Comparison of ENCODE assay signal across 23 cellular contexts in the genomic region with DNA sequence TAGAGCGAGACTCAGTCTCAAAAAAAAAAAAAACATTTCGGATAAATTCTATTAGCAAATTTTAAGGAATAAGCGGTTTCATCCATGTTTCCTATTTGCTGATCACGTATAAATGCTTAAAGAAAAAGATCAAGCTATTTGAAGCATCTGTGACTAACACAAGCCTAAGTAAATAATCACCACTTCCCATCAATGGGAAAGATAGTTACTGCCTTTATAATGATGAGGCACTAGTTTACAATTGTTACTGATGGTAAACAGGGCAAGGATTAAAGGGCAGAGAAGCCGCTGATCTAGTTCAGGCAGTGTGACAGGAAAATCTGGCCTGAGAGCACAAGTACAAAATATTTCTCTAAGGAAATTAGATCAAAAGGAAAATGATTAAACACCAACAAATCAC. TPM values are rescaled to one million over a fixed set of nuclear protein-coding genes. Genes with fewer than 3 reads are reported as not detected.
"Had no signal": no experiment of that assay in that cellular context is flagged by ENCODE, and none has a peak within 500 bp of the region (broad histone marks: within the 10 kb centered on the region; RNA-seq: fewer than 3 reads in every experiment).

No MANE protein-coding gene starts in this region.

- H3K9me3 ChIP-seq: adrenal gland, ascending aorta, gastroesophageal sphincter, heart left ventricle, ovary, psoas muscle, thyroid gland had no signal

- H3K36me3 ChIP-seq: ovary had no signal

- H3K4me1 ChIP-seq: adrenal gland, ascending aorta, gastroesophageal sphincter, heart left ventricle, psoas muscle, thyroid gland had no signal

- DNase-seq: activated CD4-positive, alpha-beta T cell treated with anti-CD3 and anti-CD28 coated beads, Interleukin-2, amount 10 ng/mL, durations not matched to agents 7 days and 5 days; activated CD8-positive, alpha-beta memory T cell treated with anti-CD3 and anti-CD28 coated beads, Interleukin-2, amount 10 ng/mL, durations not matched to agents 7 days and 5 days; activated CD8-positive, alpha-beta T cell treated with anti-CD3 and anti-CD28 coated beads for 36 hours; adrenal gland; brain microvascular endothelial cell; central memory CD4-positive, alpha-beta T cell; effector memory CD4-positive, alpha-beta T cell; heart left ventricle; islet precursor cell; mammary epithelial cell; midbrain; natural killer cell; ovary; psoas muscle; right cardiac atrium; stimulated activated CD4-positive, alpha-beta T cell treated with anti-CD3 and anti-CD28 coated beads, Interleukin-1b, Interleukin-23, amount 100 ng/mL, for 48 hours; substantia nigra; thyroid gland had no signal

- ATAC-seq: activated CD4-positive, CD25-positive, alpha-beta regulatory T cell treated with anti-CD3 and anti-CD28 coated beads, Interleukin-2, amount 50 U/mL, for 24 hours; activated CD8-positive, alpha-beta memory T cell treated with anti-CD3 and anti-CD28 coated beads, Interleukin-2, amount 10 ng/mL, durations not matched to agents 7 days and 5 days; activated CD8-positive, alpha-beta T cell treated with anti-CD3 and anti-CD28 coated beads for 36 hours; activated naive CD4-positive, alpha-beta T cell treated with anti-CD3 and anti-CD28 coated beads, Interleukin-2, amount 50 U/mL, for 72 hours; gastroesophageal sphincter; heart left ventricle; natural killer cell; psoas muscle; right cardiac atrium had no signal

- H3K4me3 ChIP-seq: adrenal gland, ascending aorta, gastroesophageal sphincter, heart left ventricle, ovary, psoas muscle, thyroid gland had no signal

- H3K27me3 ChIP-seq: adrenal gland, ascending aorta, brain microvascular endothelial cell, gastroesophageal sphincter, heart left ventricle, ovary, thyroid gland had no signal

- H3K27ac ChIP-seq: adrenal gland, ascending aorta, brain microvascular endothelial cell, gastroesophageal sphincter, heart left ventricle, ovary, psoas muscle, thyroid gland had no signal

RNA-seq across cellular contexts. Expression of gene CILP, which starts 39.8 kb away (rescaled TPM):
- total RNA-seq: activated CD8-positive, alpha-beta T cell treated with anti-CD3 and anti-CD28 coated beads for 36 hours; dermis microvascular lymphatic vessel endothelial cell; mammary epithelial cell had no signal
- polyA plus RNA-seq: mammary epithelial cell had no signal
